ENCODE assay signal across 17 cellular contexts in genomic region chr5:127549551-127549950, GRCh38.
"Had no signal": no experiment of that assay in that cellular context is flagged by ENCODE, and none has a peak within 500 bp of the region (broad histone marks: within the 10 kb centered on the region; RNA-seq: fewer than 3 reads in every experiment).

No MANE protein-coding gene starts in this region.

- H3K27ac Mint-ChIP-seq: activated naive CD4-positive, alpha-beta T cell treated with anti-CD3 and anti-CD28 coated beads for 36 hours; activated T-helper 2 cell treated with anti-CD3 and anti-CD28 coated beads, Interferon-gamma antibody, Interleukin-2, Interleukin-4, amounts not matched to agents 10 μg/mL and 5 μg/mL and 100 μg/mL, durations not matched to agents 14 hours and 24 hours and 36 hours; endodermal cell; nephron; progenitor cell of endocrine pancreas had no signal

- H3K4me3 ChIP-seq: dorsolateral prefrontal cortex, skin epidermis, tibial artery had no signal

- H3K4me1 ChIP-seq: tibial artery had no signal

- H3K27me3 ChIP-seq: dorsolateral prefrontal cortex, tibial artery had no signal

- H3K4me1 Mint-ChIP-seq: endodermal cell, nephron had no signal

- H3K27ac ChIP-seq: dorsolateral prefrontal cortex, skin epidermis, tibial artery had no signal

- H3K4me3 Mint-ChIP-seq: activated naive CD4-positive, alpha-beta T cell treated with anti-CD3 and anti-CD28 coated beads for 36 hours; endodermal cell; nephron had no signal

- DNase-seq: activated CD4-positive, alpha-beta T cell treated with anti-CD3 and anti-CD28 coated beads, Interleukin-2, amount 50 U/mL, for 4 hours; activated CD4-positive, CD25-positive, alpha-beta regulatory T cell treated with anti-CD3 and anti-CD28 coated beads, Interleukin-2, amount 50 U/mL, for 72 hours; activated naive CD4-positive, alpha-beta T cell treated with anti-CD3 and anti-CD28 coated beads for 36 hours; activated T-cell treated with anti-CD3 and anti-CD28 coated beads for 4 hours; dorsolateral prefrontal cortex; endodermal cell; erythroblast; kidney glomerular epithelial cell; mesendoderm; right cardiac atrium; stimulated activated CD4-positive, alpha-beta T cell treated with anti-CD3 and anti-CD28 coated beads, Interleukin-4, amount 100 ng/mL, for 24 hours; stimulated activated naive CD4-positive, alpha-beta T cell; tibial artery had no signal

- H3K9me3 Mint-ChIP-seq: activated naive CD4-positive, alpha-beta T cell treated with anti-CD3 and anti-CD28 coated beads for 36 hours; activated T-helper 2 cell treated with anti-CD3 and anti-CD28 coated beads, Interferon-gamma antibody, Interleukin-2, Interleukin-4, amounts not matched to agents 10 μg/mL and 5 μg/mL and 100 μg/mL, durations not matched to agents 14 hours and 24 hours and 36 hours had no signal

- H3K27me3 Mint-ChIP-seq: progenitor cell of endocrine pancreas had no signal

- ATAC-seq: right cardiac atrium had no signal
